ENCODE assay signal across 14 cellular contexts in genomic region chr6:139270249-139270648, GRCh38. TPM values are rescaled to one million over a fixed set of nuclear protein-coding genes. Genes with fewer than 3 reads are reported as not detected.
"Had no signal": no experiment of that assay in that cellular context is flagged by ENCODE, and none has a peak within 500 bp of the region (broad histone marks: within the 10 kb centered on the region; RNA-seq: fewer than 3 reads in every experiment).

No MANE protein-coding gene starts in this region.

- H3K9ac ChIP-seq: neural progenitor cell had no signal

- H3K4me1 ChIP-seq: adrenal gland, gastroesophageal sphincter, neural progenitor cell had no signal

- H3K27ac ChIP-seq: adrenal gland, neural progenitor cell, WERI-Rb-1 had no signal

- H3K36me3 ChIP-seq: adrenal gland, gastroesophageal sphincter, neural progenitor cell, WERI-Rb-1 had no signal

- H3K4me3 ChIP-seq: adrenal gland, dorsolateral prefrontal cortex, gastroesophageal sphincter, neural progenitor cell had no signal

- ATAC-seq: activated CD4-positive, alpha-beta T cell treated with anti-CD3 and anti-CD28 coated beads for 36 hours; activated CD8-positive, alpha-beta T cell treated with anti-CD3 and anti-CD28 coated beads for 36 hours; activated T-cell treated with anti-CD3 and anti-CD28 coated beads, Interleukin-2, amount 50 U/mL, for 4 hours; gastroesophageal sphincter had no signal

- H3K9me3 ChIP-seq: adrenal gland, gastroesophageal sphincter, heart right ventricle had no signal

- DNase-seq: activated CD4-positive, alpha-beta T cell treated with anti-CD3 and anti-CD28 coated beads for 36 hours; activated CD8-positive, alpha-beta T cell treated with anti-CD3 and anti-CD28 coated beads for 36 hours; activated effector memory CD4-positive, alpha-beta T cell treated with anti-CD3 and anti-CD28 coated beads, Interleukin-2, amount 50 U/mL, for 16 hours; activated T-cell treated with anti-CD3 and anti-CD28 coated beads, Interleukin-2, amount 50 U/mL, for 4 hours; adrenal gland; dorsolateral prefrontal cortex; endodermal cell; heart right ventricle; stimulated activated CD4-positive, alpha-beta T cell treated with anti-CD3 and anti-CD28 coated beads, Interleukin-1b, Interleukin-23, amount 100 ng/mL, for 48 hours; WERI-Rb-1 had no signal

- H3K27me3 ChIP-seq: adrenal gland, dorsolateral prefrontal cortex, gastroesophageal sphincter, heart right ventricle, neural progenitor cell had no signal

RNA-seq across cellular contexts. Expression of gene TXLNB, which starts 21.5 kb away (rescaled TPM):
- total RNA-seq: endodermal cell, epithelial cell of proximal tubule, osteocyte had no signal
